ENCODE assay signal across 2 cellular contexts in the genomic region with DNA sequence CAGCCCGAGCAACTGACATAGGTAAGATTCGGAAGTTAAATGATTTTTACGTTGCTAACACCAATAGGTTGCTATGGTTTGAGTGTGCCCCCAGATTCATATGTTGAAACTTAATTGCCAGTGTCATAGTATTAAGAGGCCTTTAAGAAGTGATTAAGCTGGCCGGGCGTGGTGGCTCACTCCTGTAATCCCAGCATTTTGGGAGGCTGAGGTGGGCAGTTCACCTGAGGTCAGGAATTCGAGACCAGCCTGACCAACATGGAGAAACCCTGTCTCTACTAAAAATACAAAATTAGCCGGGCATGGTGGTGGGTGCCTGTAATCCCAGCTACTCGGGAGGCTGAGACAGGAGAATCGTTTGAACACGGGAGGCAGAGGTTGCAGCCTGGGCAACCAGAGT.
DNase-seq lines count a peak whose midpoint lies in the region.

No MANE protein-coding gene starts in this region.

- peak; percentile 23 for DNase-seq in NCI-H82 (lab: John Stamatoyannopoulos, UW)
- peak; percentile 67 for DNase-seq in posterior vena cava (ENCODE audit: low spot score)

- intact Hi-C loops in posterior vena cava (cut with DNase I) = loop anchor here in 1 of 2 donors (10.0 kb wide), 1 partner anchor 161 kb away; no protein-coding TSS in a partner anchor
